Comparison of ENCODE assay signal across 15 cellular contexts in the genomic region with DNA sequence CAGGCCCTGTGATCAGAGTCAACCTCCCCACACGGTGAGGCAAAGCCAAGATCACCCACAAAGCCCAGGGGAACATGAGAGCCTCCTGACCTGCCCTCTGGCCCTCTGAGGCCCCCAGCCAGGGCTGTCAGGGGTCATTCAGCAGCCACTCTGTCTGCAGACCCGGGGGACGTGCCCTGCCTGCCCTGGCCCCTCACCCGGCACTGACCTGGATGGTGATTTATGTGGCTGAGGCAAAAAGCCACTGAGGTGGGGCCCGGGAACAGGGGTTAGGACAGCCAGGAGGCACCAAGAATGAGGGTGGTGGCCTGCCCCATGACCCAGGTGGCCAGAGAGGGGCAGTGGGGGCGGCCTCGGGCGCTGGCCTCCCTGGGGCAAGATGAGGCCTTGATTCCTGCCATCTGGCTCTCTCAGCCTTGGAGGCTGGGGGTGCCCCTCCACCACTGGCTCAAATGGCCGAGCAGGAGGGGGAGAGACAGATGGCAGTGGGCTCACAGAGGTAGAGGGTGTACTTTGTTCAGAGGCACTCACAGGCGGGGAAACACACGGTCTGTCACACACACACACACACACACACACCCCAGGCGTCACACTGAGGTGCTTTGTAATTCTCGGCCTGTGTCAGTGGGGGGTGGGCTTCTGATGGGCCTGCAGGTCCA.
"Had no signal": no experiment of that assay in that cellular context is flagged by ENCODE, and none has a peak within 500 bp of the region (broad histone marks: within the 10 kb centered on the region; RNA-seq: fewer than 3 reads in every experiment).

No MANE protein-coding gene starts in this region.

- H3K27ac ChIP-seq: body of pancreas, epithelial cell of prostate, gastrocnemius medialis, left ventricle myocardium inferior, pancreas had no signal

- DNase-seq: activated effector memory CD4-positive, alpha-beta T cell treated with Interleukin-2 at 50 U/mL for 16 hours; activated T-cell treated with anti-CD3 and anti-CD28 coated beads, Interleukin-2, amount 50 U/mL, for 1 hour; amniotic stem cell; body of pancreas; cortex of kidney; effector memory CD4-positive, alpha-beta T cell; gastrocnemius medialis; islet precursor cell; left ventricle myocardium inferior; T-helper 2 cell had no signal

- H3K9me3 ChIP-seq: body of pancreas, gastrocnemius medialis, left ventricle myocardium inferior, pancreas had no signal

- H3K36me3 Mint-ChIP-seq: activated naive CD4-positive, alpha-beta T cell treated with anti-CD3 and anti-CD28 coated beads, Interleukin-2, amount 50 U/mL, for 24 hours; memory B cell had no signal

- H3K27me3 Mint-ChIP-seq: activated naive CD4-positive, alpha-beta T cell treated with anti-CD3 and anti-CD28 coated beads, Interleukin-2, amount 50 U/mL, for 24 hours; central memory CD8-positive, alpha-beta T cell had no signal

- H3K36me3 ChIP-seq: gastrocnemius medialis, left ventricle myocardium inferior, pancreas had no signal

- ATAC-seq: body of pancreas, gastrocnemius medialis, pancreas had no signal

- H3K27ac Mint-ChIP-seq: activated naive CD4-positive, alpha-beta T cell treated with anti-CD3 and anti-CD28 coated beads, Interleukin-2, amount 50 U/mL, for 24 hours; memory B cell had no signal

- H3K4me1 Mint-ChIP-seq: activated naive CD4-positive, alpha-beta T cell treated with anti-CD3 and anti-CD28 coated beads, Interleukin-2, amount 50 U/mL, for 24 hours; central memory CD8-positive, alpha-beta T cell; memory B cell had no signal

- H3K9me3 Mint-ChIP-seq: activated naive CD4-positive, alpha-beta T cell treated with anti-CD3 and anti-CD28 coated beads, Interleukin-2, amount 50 U/mL, for 24 hours; central memory CD8-positive, alpha-beta T cell; memory B cell had no signal

- H3K4me3 ChIP-seq: body of pancreas, gastrocnemius medialis, left ventricle myocardium inferior, pancreas had no signal

- H3K4me3 Mint-ChIP-seq: activated naive CD4-positive, alpha-beta T cell treated with anti-CD3 and anti-CD28 coated beads, Interleukin-2, amount 50 U/mL, for 24 hours; central memory CD8-positive, alpha-beta T cell; memory B cell had no signal

- H3K27me3 ChIP-seq: body of pancreas, gastrocnemius medialis, pancreas had no signal
